ENCODE assay signal across 8 cellular contexts in the genomic region with DNA sequence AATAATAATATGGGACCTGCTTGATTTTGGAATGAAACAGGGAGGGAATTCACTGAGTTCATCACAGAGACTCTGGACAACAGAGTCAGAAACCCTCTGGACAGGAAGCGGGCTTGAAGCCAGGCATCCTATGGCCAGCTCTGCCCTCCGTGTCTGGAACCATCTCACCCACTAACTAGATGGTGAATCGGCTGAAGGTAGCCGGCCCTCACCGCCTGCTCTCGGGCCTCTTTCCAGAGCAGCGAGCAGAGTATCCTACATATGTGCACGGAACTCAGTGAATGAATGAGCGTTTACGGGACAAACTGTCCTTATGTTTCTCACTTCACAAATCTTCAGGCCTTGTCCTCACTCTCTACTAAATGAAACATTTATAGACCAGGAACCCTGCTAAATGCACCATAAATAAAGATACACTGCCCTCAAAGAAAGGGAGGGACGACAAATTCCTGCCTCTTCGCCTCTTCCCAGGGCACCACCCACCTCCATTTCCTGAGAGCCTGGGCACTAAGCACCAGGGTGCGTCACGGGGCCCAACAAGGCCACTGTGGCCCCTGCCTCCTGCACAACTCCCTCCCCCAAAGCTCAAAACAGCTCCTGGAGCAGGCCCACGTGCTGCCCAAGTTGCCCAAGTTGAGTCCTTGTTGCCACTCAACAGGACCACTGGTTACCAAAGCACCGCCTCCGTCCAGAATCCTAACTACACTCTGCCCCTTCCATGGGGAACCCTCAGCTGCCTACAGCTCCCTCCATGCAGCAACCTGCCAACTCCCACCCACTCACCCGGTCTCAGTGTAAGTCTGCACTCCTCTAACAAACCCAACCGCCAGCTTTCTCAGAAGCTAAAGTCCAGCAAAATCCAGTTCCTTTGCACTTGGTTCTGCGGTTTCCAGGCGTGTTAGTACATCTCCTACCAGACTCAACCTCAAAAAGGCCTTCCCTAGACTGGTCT. TPM values are rescaled to one million over a fixed set of nuclear protein-coding genes. Genes with fewer than 3 reads are reported as not detected.
DNase-seq lines count a peak whose midpoint lies in the region; ATAC-seq and TF ChIP-seq lines count a peak whose summit lies in the region.

No MANE protein-coding gene starts in this region.

- no peak for TF ChIP-seq EP300 in gastroesophageal sphincter (IDR thresholded peaks at IDR 0.05)

- peak overlapping the region in 1 of 4 donors; percentile 88 for H3K27ac ChIP-seq in gastroesophageal sphincter
- H3K27ac ChIP-seq in skeletal muscle tissue (ENCODE audit: low read depth, low read length): peak overlapping the region; percentile 63

- H3K36me3 ChIP-seq in gastroesophageal sphincter: no peaks in the 10 kb centered on the region
- H3K36me3 ChIP-seq in skeletal muscle tissue (ENCODE audit: control insufficient read depth in 3 of 3, insufficient read depth in 3 of 3, low read length in 3 of 3): no peaks in the 10 kb centered on the region

- WGBS in gastroesophageal sphincter (ENCODE audit: low coverage in 1 of 2), 2 donors: 82 to 100% methylated on average over 2 to 10 of the region's 21 CpGs

- H3K4me3 ChIP-seq in gastroesophageal sphincter (peak overlapping the region; percentile 71 to 81), skeletal muscle tissue (ENCODE audit: low read length in 3 of 3) (peak overlapping the region; percentile 70 to 78 (median 77))

- TF ChIP-seq POLR2A in gastroesophageal sphincter (IDR thresholded peaks at IDR 0.05): no peak

- no peaks in the 10 kb centered on the region for H3K27me3 ChIP-seq in gastroesophageal sphincter
- no peaks in the 10 kb centered on the region for H3K27me3 ChIP-seq in skeletal muscle tissue (ENCODE audit: control insufficient read depth in 3 of 3, insufficient read depth in 3 of 3, low read length in 3 of 3)

- peak overlapping the region; percentile 34 to 84 (median 81) for H3K9ac ChIP-seq in skeletal muscle tissue (ENCODE audit: low read depth in 1 of 3, low read length in 3 of 3)

- ATAC-seq in gastroesophageal sphincter: no peak
- no peak for ATAC-seq in GM18909 (IDR thresholded peaks at IDR 0.05; ENCODE audit: poor library complexity, unreplicated experiment)
- ATAC-seq in GM18519 (IDR thresholded peaks at IDR 0.05; ENCODE audit: low FRiP score, unreplicated experiment): no peak

- H3K4me1 ChIP-seq in gastroesophageal sphincter (peaks cover 0 to 56% (median 13%) of the 10 kb centered on the region in 3 donors), skeletal muscle tissue (ENCODE audit: control insufficient read depth in 3 of 3, insufficient read depth in 3 of 3, low read length in 3 of 3) (peaks cover 23 to 54% (median 46%) of the 10 kb centered on the region in 3 donors)

- no peak for TF ChIP-seq CTCF in gastroesophageal sphincter (IDR thresholded peaks at IDR 0.05)

- peak; percentile 69 for DNase-seq in NCI-H510A treated with DMSO at 0.1 percent for 48 hours (lab: John Stamatoyannopoulos, UW)
- no peak for DNase-seq in NCI-H510A (lab: John Stamatoyannopoulos, UW)
- peak; percentile 49 for DNase-seq in SW480 (ENCODE audit: low spot score)
- DNase-seq in middle frontal gyrus (ENCODE audit: extremely low spot score, low spot score): no peak

- H3K9me3 ChIP-seq in gastroesophageal sphincter (no peaks in the 10 kb centered on the region), skeletal muscle tissue (ENCODE audit: control insufficient read depth in 3 of 3, low read length in 3 of 3) (no peaks in the 10 kb centered on the region)

RNA-seq across cellular contexts. Expression of a gene that starts 1.7 kb away (rescaled TPM):
- total RNA-seq in gastroesophageal sphincter (10 to 100 TPM; 14.9 to 45.5 (median 32.6) TPM), skeletal muscle tissue (16.2 TPM)

Comparison
In these comparisons a context has a peak if more than half of its experiments do, and no peak if none do; other contexts are left out.
1. DNase-seq: peak in NCI-H510A treated with DMSO at 0.1 percent for 48 hours (single experiment) and SW480 (single experiment); none in NCI-H510A (single experiment) and middle frontal gyrus (single experiment).